1 cellular context compared by ENCODE assay signal in the genomic region with DNA sequence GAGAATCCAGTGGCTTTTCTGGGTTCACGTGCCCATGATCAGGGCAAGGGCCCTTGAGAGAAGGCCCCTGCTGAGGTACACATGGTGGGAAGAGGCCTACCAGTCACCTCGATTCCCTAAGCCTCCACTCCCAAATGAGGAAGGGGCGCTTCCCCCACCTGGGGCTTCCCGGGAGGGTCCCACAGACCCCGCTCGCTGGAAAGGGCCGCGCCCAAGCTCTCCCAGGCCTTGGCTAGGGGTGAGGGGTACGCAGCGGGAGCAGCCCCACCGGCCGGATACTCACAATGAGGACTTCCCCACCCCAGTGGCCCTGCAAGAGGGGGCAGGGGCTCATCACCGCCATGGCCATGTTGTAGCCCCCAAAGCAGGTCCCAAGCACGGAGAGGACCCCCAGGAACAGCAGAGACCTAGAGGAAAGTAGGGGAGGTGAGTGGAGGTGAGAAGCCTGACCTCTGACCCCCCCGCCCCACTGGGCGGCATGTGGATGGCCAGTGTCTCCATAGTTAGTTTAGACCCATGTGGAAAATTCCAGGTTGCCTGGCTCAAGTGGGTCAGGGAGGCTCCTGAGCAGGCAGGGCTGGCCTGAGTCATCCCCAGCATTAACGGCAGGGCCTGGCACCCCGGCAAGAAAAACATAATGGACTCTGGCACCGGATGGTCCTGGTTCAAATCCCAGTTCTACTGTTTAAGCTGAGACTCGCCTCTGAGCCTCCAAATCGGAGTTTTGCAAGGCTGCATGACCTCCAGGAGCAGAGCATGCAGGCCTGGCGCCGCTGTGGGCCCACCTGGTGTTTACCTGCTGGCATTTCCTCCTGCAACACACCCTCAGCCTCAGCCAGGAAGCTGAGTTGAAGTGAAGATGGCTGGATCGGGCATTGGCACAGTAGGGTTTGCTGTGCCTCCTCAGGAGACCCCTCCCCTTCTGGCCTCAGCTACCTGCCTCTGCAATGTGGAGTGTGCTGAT.
TF ChIP-seq lines count a peak whose summit lies in the region.

No MANE protein-coding gene starts in this region.

TF ChIP-seq in HepG2, 621 proteins besides CTCF, POLR2A, EP300 and RAD21 (continued from another document):
- TF ChIP-seq, protein P1, sequence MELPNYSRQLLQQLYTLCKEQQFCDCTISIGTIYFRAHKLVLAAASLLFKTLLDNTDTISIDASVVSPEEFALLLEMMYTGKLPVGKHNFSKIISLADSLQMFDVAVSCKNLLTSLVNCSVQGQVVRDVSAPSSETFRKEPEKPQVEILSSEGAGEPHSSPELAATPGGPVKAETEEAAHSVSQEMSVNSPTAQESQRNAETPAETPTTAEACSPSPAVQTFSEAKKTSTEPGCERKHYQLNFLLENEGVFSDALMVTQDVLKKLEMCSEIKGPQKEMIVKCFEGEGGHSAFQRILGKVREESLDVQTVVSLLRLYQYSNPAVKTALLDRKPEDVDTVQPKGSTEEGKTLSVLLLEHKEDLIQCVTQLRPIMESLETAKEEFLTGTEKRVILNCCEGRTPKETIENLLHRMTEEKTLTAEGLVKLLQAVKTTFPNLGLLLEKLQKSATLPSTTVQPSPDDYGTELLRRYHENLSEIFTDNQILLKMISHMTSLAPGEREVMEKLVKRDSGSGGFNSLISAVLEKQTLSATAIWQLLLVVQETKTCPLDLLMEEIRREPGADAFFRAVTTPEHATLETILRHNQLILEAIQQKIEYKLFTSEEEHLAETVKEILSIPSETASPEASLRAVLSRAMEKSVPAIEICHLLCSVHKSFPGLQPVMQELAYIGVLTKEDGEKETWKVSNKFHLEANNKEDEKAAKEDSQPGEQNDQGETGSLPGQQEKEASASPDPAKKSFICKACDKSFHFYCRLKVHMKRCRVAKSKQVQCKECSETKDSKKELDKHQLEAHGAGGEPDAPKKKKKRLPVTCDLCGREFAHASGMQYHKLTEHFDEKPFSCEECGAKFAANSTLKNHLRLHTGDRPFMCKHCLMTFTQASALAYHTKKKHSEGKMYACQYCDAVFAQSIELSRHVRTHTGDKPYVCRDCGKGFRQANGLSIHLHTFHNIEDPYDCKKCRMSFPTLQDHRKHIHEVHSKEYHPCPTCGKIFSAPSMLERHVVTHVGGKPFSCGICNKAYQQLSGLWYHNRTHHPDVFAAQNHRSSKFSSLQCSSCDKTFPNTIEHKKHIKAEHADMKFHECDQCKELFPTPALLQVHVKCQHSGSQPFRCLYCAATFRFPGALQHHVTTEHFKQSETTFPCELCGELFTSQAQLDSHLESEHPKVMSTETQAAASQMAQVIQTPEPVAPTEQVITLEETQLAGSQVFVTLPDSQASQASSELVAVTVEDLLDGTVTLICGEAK (IDR thresholded peaks at IDR 0.05), result no peak
- TF ChIP-seq, protein P1 (CRISPR knock-in tag; IDR thresholded peaks at IDR 0.05), result no peak
- TF ChIP-seq ZNF776 (CRISPR knock-in tag; IDR thresholded peaks at IDR 0.05) (0 out of 2 replicates have a peak, but pooled peaks have one; percentile 16), KDM2A (CRISPR knock-in tag; IDR thresholded peaks at IDR 0.05; ENCODE audit: borderline replicate concordance, low read depth) (0 out of 2 replicates have a peak, but pooled peaks have one; percentile 4), ZNF333 (CRISPR knock-in tag; IDR thresholded peaks at IDR 0.05; ENCODE audit: borderline replicate concordance) (peak; percentile 26; the same call in 1 of the 2 replicates), RFX5 (IDR thresholded peaks at IDR 0.05; ENCODE audit: low read depth, low read length) (no peak), ZNF230 (CRISPR knock-in tag; IDR thresholded peaks at IDR 0.05) (0 out of 2 replicates have a peak, but pooled peaks have one; percentile 7), ZNF546 (CRISPR knock-in tag; conservative IDR thresholded peaks at IDR 0.05) (no peak)
